ENCODE assay signal across 8 cellular contexts in genomic region chr2:90069290-90069894, GRCh38.
DNase-seq lines count a peak whose midpoint lies in the region; ATAC-seq and TF ChIP-seq lines count a peak whose summit lies in the region.

No MANE protein-coding gene starts in this region.

- TF ChIP-seq CTCF in KMS-11 (conservative IDR thresholded peaks at IDR 0.05; ENCODE audit: low read depth, low read length) (peak; percentile 73), brain (conservative IDR thresholded peaks at IDR 0.05) (peak; percentile 34 to 74), vagina (IDR thresholded peaks at IDR 0.05) (no peak)

- no peak overlapping the region for H3K4me3 Mint-ChIP-seq in brain
- no peak overlapping the region for H3K4me3 Mint-ChIP-seq in naive thymus-derived CD4-positive, alpha-beta T cell

- CTCF ChIA-PET in naive thymus-derived CD4-positive, alpha-beta T cell (lab: Charles Lee) = no interaction called here

- peak overlapping the region; percentile 75; the same call in 1 of the 2 replicates for H3K4me2 ChIP-seq in KMS-11

- ATAC-seq in GM19351 (IDR thresholded peaks at IDR 0.05; ENCODE audit: unreplicated experiment) (peak; percentile 92), HG02840 (IDR thresholded peaks at IDR 0.05; ENCODE audit: low FRiP score, unreplicated experiment) (no peak)
- peak; percentile 40 for ATAC-seq in naive thymus-derived CD4-positive, alpha-beta T cell

- H3K27ac ChIP-seq in KMS-11 (peak overlapping the region; percentile 20; the same call in 1 of the 2 replicates), vagina (no peak overlapping the region)
- no peak overlapping the region for H3K27ac ChIP-seq in naive thymus-derived CD4-positive, alpha-beta T cell (ENCODE audit: low read depth, low read length)

- H3K36me3 ChIP-seq in KMS-11 (ENCODE audit: insufficient read depth) (no peaks in the 10 kb centered on the region), vagina (no peaks in the 10 kb centered on the region)
- H3K36me3 ChIP-seq in naive thymus-derived CD4-positive, alpha-beta T cell (ENCODE audit: control insufficient read depth in 2 of 3, insufficient read depth in 3 of 3, low read length in 3 of 3) = no peaks in the 10 kb centered on the region

- H3K27me3 Mint-ChIP-seq in brain = peaks cover 5% of the 10 kb centered on the region
- peaks cover 0 to 5% (median 0%) of the 10 kb centered on the region in 5 donors for H3K27me3 Mint-ChIP-seq in naive thymus-derived CD4-positive, alpha-beta T cell

- peaks cover 0 to 54% (median 0%) of the 10 kb centered on the region in 5 experiments for H3K9me3 Mint-ChIP-seq in brain
- H3K9me3 Mint-ChIP-seq in naive thymus-derived CD4-positive, alpha-beta T cell = peaks cover 0 to 6% (median 3%) of the 10 kb centered on the region in 11 donors

- H3K27ac Mint-ChIP-seq in brain = no peak overlapping the region
- H3K27ac Mint-ChIP-seq in naive thymus-derived CD4-positive, alpha-beta T cell = no peak overlapping the region

- H3K27me3 ChIP-seq in KMS-11 (ENCODE audit: insufficient read depth, low read depth) (no peaks in the 10 kb centered on the region), vagina (no peaks in the 10 kb centered on the region)
- no peaks in the 10 kb centered on the region for H3K27me3 ChIP-seq in naive thymus-derived CD4-positive, alpha-beta T cell (ENCODE audit: control insufficient read depth in 2 of 2, insufficient read depth in 2 of 2, low read length in 2 of 2)

- H3K9ac ChIP-seq in KMS-11 = no peak overlapping the region

- H3K4me1 ChIP-seq in KMS-11 (ENCODE audit: low read depth, poor library complexity, severe bottlenecking) (peaks cover 39% of the 10 kb centered on the region), vagina (no peaks in the 10 kb centered on the region)
- H3K4me1 ChIP-seq in naive thymus-derived CD4-positive, alpha-beta T cell (ENCODE audit: control insufficient read depth in 2 of 2, insufficient read depth in 2 of 2, low read length in 2 of 2) = no peaks in the 10 kb centered on the region

- POLR2A ChIA-PET in naive thymus-derived CD4-positive, alpha-beta T cell (lab: Charles Lee) = no interaction called here

- H3K4me1 Mint-ChIP-seq in brain = no peaks in the 10 kb centered on the region
- no peaks in the 10 kb centered on the region for H3K4me1 Mint-ChIP-seq in naive thymus-derived CD4-positive, alpha-beta T cell

- no peak overlapping the region for H2AFZ ChIP-seq in KMS-11 (ENCODE audit: low read depth)

- H3K36me3 Mint-ChIP-seq in brain = no peaks in the 10 kb centered on the region
- H3K36me3 Mint-ChIP-seq in naive thymus-derived CD4-positive, alpha-beta T cell = no peaks in the 10 kb centered on the region

- no peaks in the 10 kb centered on the region for H3K9me3 ChIP-seq in naive thymus-derived CD4-positive, alpha-beta T cell (ENCODE audit: control insufficient read depth in 2 of 3, low read length in 3 of 3)
- no peaks in the 10 kb centered on the region for H3K9me3 ChIP-seq in vagina

- no peaks in the 10 kb centered on the region for H3K79me2 ChIP-seq in KMS-11 (ENCODE audit: insufficient read depth, low read depth)

- TF ChIP-seq POLR2A in vagina (IDR thresholded peaks at IDR 0.05) = no peak

- DNase-seq in Daoy (ENCODE audit: low read depth) (peak; percentile 62), vagina (ENCODE audit: extremely low spot score in 2 of 2) (no peak), NCI-H1436 treated with DMSO at 0.1 percent for 48 hours (lab: John Stamatoyannopoulos, UW) (no peak)
- DNase-seq in naive thymus-derived CD4-positive, alpha-beta T cell = peak in 1 of 9 donors; percentile 8

- H3K4me3 ChIP-seq in KMS-11 (IDR thresholded peaks at IDR 0.05; ENCODE audit: insufficient read depth, low read depth, low read length) (no peak overlapping the region), vagina (no peak overlapping the region)
- no peak overlapping the region for H3K4me3 ChIP-seq in naive thymus-derived CD4-positive, alpha-beta T cell (ENCODE audit: low read length)

- intact Hi-C loops in naive thymus-derived CD4-positive, alpha-beta T cell (cut with micrococcal nuclease) = no loop called here
- intact Hi-C loops in vagina (cut with DNase I) = no loop called here

- H4K20me1 ChIP-seq in KMS-11 (ENCODE audit: insufficient read depth) = no peaks in the 10 kb centered on the region

Comparison
In these comparisons a context has a peak if more than half of its experiments do, and no peak if none do; other contexts are left out.
1. CTCF ChIP-seq: peak in KMS-11 (single experiment) and brain (2 of 2); none in vagina (0 of 3).